In the genomic region with DNA sequence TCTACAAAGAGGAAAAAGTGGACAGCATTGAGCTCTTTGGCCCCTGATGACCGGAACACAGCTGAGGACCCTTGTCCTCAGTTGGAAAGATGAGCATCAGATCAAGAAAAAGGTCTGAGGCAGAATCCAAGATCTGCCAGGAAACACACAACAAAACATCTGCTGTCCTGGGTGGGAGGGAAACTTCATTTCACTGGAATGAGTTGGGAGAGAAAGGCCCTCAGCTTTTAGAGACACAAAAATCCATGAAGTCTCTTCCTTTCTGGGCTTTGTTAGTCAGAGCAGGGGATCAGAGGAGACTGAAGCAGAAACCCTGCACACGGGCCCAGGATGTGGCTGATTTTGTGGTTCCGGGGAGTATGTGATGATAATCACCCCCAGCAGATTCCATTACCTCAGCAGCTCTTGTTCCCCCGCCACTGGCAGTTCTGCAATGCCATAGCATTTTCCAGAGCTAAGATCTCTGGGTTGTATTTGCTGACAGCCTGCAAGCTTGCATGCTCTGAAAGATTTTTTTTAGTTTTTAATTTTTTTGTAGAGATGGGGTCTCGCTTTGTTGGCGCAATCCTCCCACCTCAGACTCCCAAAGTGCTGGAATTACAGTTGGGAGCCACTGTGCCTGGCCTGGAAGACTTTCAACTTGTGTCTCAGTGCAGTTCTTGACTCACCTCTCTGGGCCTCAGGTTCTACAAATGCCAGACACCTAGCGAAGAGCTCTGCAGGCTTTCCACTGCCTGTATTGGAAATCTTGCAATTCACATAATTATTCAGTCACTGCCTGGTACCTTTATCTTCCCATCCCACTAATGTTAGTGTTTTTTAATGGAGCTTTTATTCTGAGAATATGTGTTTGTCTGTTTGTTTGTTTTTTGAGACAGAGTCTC, we compare ENCODE assay signal across 8 cellular contexts. TPM values are rescaled to one million over a fixed set of nuclear protein-coding genes. Genes with fewer than 3 reads are reported as not detected.
DNase-seq lines count a peak whose midpoint lies in the region; ATAC-seq and TF ChIP-seq lines count a peak whose summit lies in the region.

No MANE protein-coding gene starts in this region.

- H2AFZ ChIP-seq in H9 (ENCODE audit: low read length) = no peak overlapping the region

- H3K9me3 Mint-ChIP-seq in H9 = peaks cover 26 to 27% of the 10 kb centered on the region in 2 experiments

- no peak overlapping the region for H2BK15ac ChIP-seq in H9 (ENCODE audit: low read depth, low read length)

- H2BK5ac ChIP-seq in H9 (ENCODE audit: insufficient read length, low read length) = no peak overlapping the region

- H3K79me2 ChIP-seq in H9 (ENCODE audit: insufficient read depth, low read length) = no peaks in the 10 kb centered on the region

- no peak overlapping the region for H3K27ac ChIP-seq in H9 (ENCODE audit: insufficient read length, low read depth, low read length)

- no peak overlapping the region for H3K23ac ChIP-seq in H9 (ENCODE audit: insufficient read length, low read depth, low read length)

- no CpG with 5 or more reads among the region's 7 CpGs for WGBS in H9 (ENCODE audit: extremely low coverage, insufficient read length, low lambda C conversion rate)

- H2AK5ac ChIP-seq in H9 (ENCODE audit: insufficient read length, low read length) = no peak overlapping the region

- ATAC-seq in HG03175 (IDR thresholded peaks at IDR 0.05; ENCODE audit: unreplicated experiment) = no peak

- H4K5ac ChIP-seq in H9 (ENCODE audit: insufficient read length, low read depth, low read length) = no peak overlapping the region

- peaks cover 14 to 18% of the 10 kb centered on the region in 2 experiments for H3K4me1 Mint-ChIP-seq in H9

- H3K27ac Mint-ChIP-seq in H9 = peak overlapping the region in 2 of 3 experiments; percentile 38 to 70; a peak in 4 of 7 replicates

- H3K23me2 ChIP-seq in H9 (ENCODE audit: insufficient read length, low read depth, low read length, poor library complexity, severe bottlenecking) = no peaks in the 10 kb centered on the region

- no peak overlapping the region for H3K4me3 Mint-ChIP-seq in H9

- no peak overlapping the region for H3K4me3 ChIP-seq in choroid plexus epithelial cell (ENCODE audit: low read depth, low read length)

- no peak overlapping the region for H2BK20ac ChIP-seq in H9 (ENCODE audit: low read depth, low read length, poor library complexity, severe bottlenecking)

- no peak for TF ChIP-seq CTCF in H9 (conservative IDR thresholded peaks at IDR 0.05)
- TF ChIP-seq CTCF in choroid plexus epithelial cell (conservative IDR thresholded peaks at IDR 0.05; ENCODE audit: low read depth, low read length) = no peak

- no peak overlapping the region for H2BK12ac ChIP-seq in H9 (ENCODE audit: insufficient read length, low read depth, low read length)

- peaks cover 9 to 27% (median 15%) of the 10 kb centered on the region in 3 experiments; a peak in 6 of 7 replicates for H3K36me3 Mint-ChIP-seq in H9 (ENCODE audit: insufficient read depth in 1 of 3, low read depth in 3 of 3)

- H3K4me1 ChIP-seq in H9 (ENCODE audit: insufficient read depth, low read length) = no peaks in the 10 kb centered on the region

- peaks cover 11% of the 10 kb centered on the region for H3K27me3 Mint-ChIP-seq in H9 (ENCODE audit: low read depth)

- H4K91ac ChIP-seq in H9 (ENCODE audit: insufficient read length, low read depth, low read length) = no peak overlapping the region

- H3K56ac ChIP-seq in H9 (ENCODE audit: insufficient read length, low read depth, low read length) = no peak overlapping the region

- H3T11ph ChIP-seq in H9 (ENCODE audit: low read length) = no peak overlapping the region

- no peak overlapping the region for H2BK120ac ChIP-seq in H9 (ENCODE audit: low read depth, low read length, poor library complexity, severe bottlenecking)

- H3K9ac ChIP-seq in H9 (ENCODE audit: extremely low read depth, insufficient read length, low read length) = no peak overlapping the region

- DNase-seq in H9 (no peak), choroid plexus epithelial cell (ENCODE audit: low read depth) (peak; percentile 77), HCEC 1CT (no peak), NCI-H128 (lab: John Stamatoyannopoulos, UW; ENCODE audit: unreplicated experiment) (no peak), NCI-H1048 (lab: John Stamatoyannopoulos, UW) (no peak)
- DNase-seq in activated CD4-positive, CD25-positive, alpha-beta regulatory T cell treated with anti-CD3 and anti-CD28 coated beads, Interleukin-2, amount 50 U/mL, for 16 hours (ENCODE audit: low read depth, low spot score) = peak; percentile 42
- DNase-seq in stimulated activated CD4-positive, alpha-beta T cell treated with anti-CD3 and anti-CD28 coated beads, Interleukin-1b, Interleukin-23, amount 100 ng/mL, for 24 hours (ENCODE audit: low read depth in 4 of 4, low spot score in 1 of 4) = peak in 3 of 4 experiments; percentile 35 to 64 (median 48)

- H3K4ac ChIP-seq in H9 (ENCODE audit: low read depth, low read length) = no peak overlapping the region

- H4K8ac ChIP-seq in H9 (replicated peaks; ENCODE audit: insufficient read length, low read depth, low read length) = no peak overlapping the region

- H3K18ac ChIP-seq in H9 (ENCODE audit: insufficient read length, low read depth, low read length) = no peak overlapping the region

- H4K20me1 ChIP-seq in H9 (ENCODE audit: control insufficient read depth, insufficient read depth, insufficient read length) = no peaks in the 10 kb centered on the region

- no peak overlapping the region for H3K14ac ChIP-seq in H9 (ENCODE audit: insufficient read depth, low read length)

- no peaks in the 10 kb centered on the region for H3K9me3 ChIP-seq in H9 (ENCODE audit: control insufficient read depth, low read depth, low read length)

- no peaks in the 10 kb centered on the region for H3K79me1 ChIP-seq in H9 (ENCODE audit: insufficient read depth, low read depth, low read length, poor library complexity, severe bottlenecking)

- no peaks in the 10 kb centered on the region for H3K27me3 ChIP-seq in H9 (ENCODE audit: insufficient read depth, low read length)

- H3K4me2 ChIP-seq in H9 (ENCODE audit: insufficient read depth, insufficient read length, low read length) = no peak overlapping the region

RNA-seq across cellular contexts. Expression of gene TATDN2, which starts 5.8 kb away (rescaled TPM):
- total RNA-seq in H9 (2021) = 34.4 and 34.5 TPM in 2 replicates

RNA-seq across cellular contexts. Expression of gene GHRL, which starts 50.3 kb away (rescaled TPM):
- total RNA-seq in H9 (2021) = 1.3 TPM in 1 of 2 replicates, not detected in the other

Comparison
In these comparisons a context has a peak if more than half of its experiments do, and no peak if none do; other contexts are left out.
1. DNase-seq: peak in activated CD4-positive, CD25-positive, alpha-beta regulatory T cell treated with anti-CD3 and anti-CD28 coated beads, Interleukin-2, amount 50 U/mL, for 16 hours (single experiment), choroid plexus epithelial cell (single experiment) and stimulated activated CD4-positive, alpha-beta T cell treated with anti-CD3 and anti-CD28 coated beads, Interleukin-1b, Interleukin-23, amount 100 ng/mL, for 24 hours (3 of 4); none in H9 (single experiment), HCEC 1CT (single experiment), NCI-H128 (single experiment) and NCI-H1048 (single experiment).